7 cellular contexts compared by ENCODE assay signal in genomic region chr1:25300729-25301128, GRCh38. TPM values are rescaled to one million over a fixed set of nuclear protein-coding genes. Genes with fewer than 3 reads are reported as not detected.
"Had no signal": no experiment of that assay in that cellular context is flagged by ENCODE, and none has a peak within 500 bp of the region (broad histone marks: within the 10 kb centered on the region; RNA-seq: fewer than 3 reads in every experiment).

No MANE protein-coding gene starts in this region.

RNA-seq across cellular contexts. Expression of gene RHD, which starts 28.4 kb away (rescaled TPM):
- total RNA-seq: LHCN-M2, MCF 10A, NCI-H460, OCI-LY7, PC-9, RPMI7951, SJCRH30 had no signal
